Comparison of ENCODE assay signal across 8 cellular contexts in genomic region chr12:53219956-53220856, GRCh38. TPM values are rescaled to one million over a fixed set of nuclear protein-coding genes. Genes with fewer than 3 reads are reported as not detected.
DNase-seq lines count a peak whose midpoint lies in the region; ATAC-seq and TF ChIP-seq lines count a peak whose summit lies in the region.

No MANE protein-coding gene starts in this region.

- peaks cover 43% of the 10 kb centered on the region for H3F3A ChIP-seq in PC-9 (ENCODE audit: insufficient read depth, low read depth)
- H3F3A ChIP-seq in neural cell (ENCODE audit: insufficient read depth, low read length, poor library complexity, severe bottlenecking) = no peaks in the 10 kb centered on the region

- H3K27ac ChIP-seq in PC-9 = peak overlapping the region; percentile 26; the same call in 1 of the 2 replicates
- peak overlapping the region; percentile 34 for H3K27ac ChIP-seq in neural cell (ENCODE audit: low read length)
- H3K27ac ChIP-seq in suprapubic skin = peak overlapping the region; percentile 99

- H4K20me1 ChIP-seq in PC-9 (ENCODE audit: insufficient read depth) (no peaks in the 10 kb centered on the region), neural cell (ENCODE audit: insufficient read depth) (no peaks in the 10 kb centered on the region)

- H3K4me2 ChIP-seq in PC-9 = peak overlapping the region; percentile 98
- H3K4me2 ChIP-seq in neural cell (ENCODE audit: low read length) = peak overlapping the region; percentile 94

- H3K36me3 ChIP-seq in PC-9 (ENCODE audit: low read depth) (no peaks in the 10 kb centered on the region), neural cell (ENCODE audit: insufficient read depth, low read length) (no peaks in the 10 kb centered on the region), suprapubic skin (peaks cover 9% of the 10 kb centered on the region)

- no peak for TF ChIP-seq EP300 in neural cell (conservative IDR thresholded peaks at IDR 0.05; ENCODE audit: poor library complexity, severe bottlenecking)
- no peak for TF ChIP-seq EP300 in suprapubic skin (IDR thresholded peaks at IDR 0.05)

- WGBS in suprapubic skin = 0% methylated on average over 23 of the region's 57 CpGs

- TF ChIP-seq POLR2A in suprapubic skin (IDR thresholded peaks at IDR 0.05) = no peak

- intact Hi-C loops in PC-9 (cut with micrococcal nuclease; ENCODE audit: unreplicated experiment) = loop anchor here (1.0 to 2.0 kb wide), 3 partner anchors 31 to 79 kb away; partner anchors contain the start of genes CSAD, MYG1 and ZNF740

- H3K9ac ChIP-seq in neural cell (ENCODE audit: low read length) = peak overlapping the region; percentile 57

- CTCF ChIA-PET in PC-9 (lab: Charles Lee) = interaction anchor here (0.6 to 1.2 kb wide), 2 partner anchors 31 to 848 kb away, joined by 3 read pairs; no protein-coding TSS in a partner anchor

- ATAC-seq in GM18867 (IDR thresholded peaks at IDR 0.05; ENCODE audit: unreplicated experiment) (peak; percentile 34), HG03135 (IDR thresholded peaks at IDR 0.05; ENCODE audit: unreplicated experiment) (peak; percentile 26)

- no TSS peak for BruUV-seq in PC-9 (replicated peaks; lab: Mats Ljungman, UMichigan)

- peak; percentile 26 for TF ChIP-seq RAD21 in neural cell (conservative IDR thresholded peaks at IDR 0.05)

- no peak for TF ChIP-seq CTCF in PC-9 (conservative IDR thresholded peaks at IDR 0.05)
- no peak for TF ChIP-seq CTCF in fibroblast of the aortic adventitia (IDR thresholded peaks at IDR 0.05; ENCODE audit: insufficient read depth, low read length)
- no peak for TF ChIP-seq CTCF in neural cell (IDR thresholded peaks at IDR 0.05; ENCODE audit: poor library complexity, severe bottlenecking)
- TF ChIP-seq CTCF in suprapubic skin (IDR thresholded peaks at IDR 0.05) = no peak

- H3K79me2 ChIP-seq in PC-9 (ENCODE audit: low read depth) (peaks cover 46% of the 10 kb centered on the region), neural cell (replicated peaks; ENCODE audit: insufficient read depth, low read length) (no peaks in the 10 kb centered on the region)

- H3K4me1 ChIP-seq in PC-9 (replicated peaks; ENCODE audit: insufficient read depth) (peaks cover 77% of the 10 kb centered on the region), suprapubic skin (peaks cover 96% of the 10 kb centered on the region)

- H2AFZ ChIP-seq in PC-9 (peak overlapping the region; percentile 3; the same call in 1 of the 2 replicates), neural cell (ENCODE audit: low read depth, low read length) (peak overlapping the region; percentile 73)

- H3K27me3 ChIP-seq in PC-9 (ENCODE audit: insufficient read depth, low read depth) (no peaks in the 10 kb centered on the region), neural cell (ENCODE audit: insufficient read depth, low read depth, low read length) (peaks cover 35% of the 10 kb centered on the region), suprapubic skin (no peaks in the 10 kb centered on the region)

- POLR2A ChIA-PET in PC-9 (lab: Charles Lee; ENCODE audit: unreplicated experiment) = interaction anchor here (0.6 to 0.8 kb wide), 8 partner anchors 17 to 102 kb away, joined by 3 to 26 read pairs (median 5); partner anchors contain the start of gene PFDN5

- H3K4me3 ChIP-seq in PC-9 (peak overlapping the region; percentile 68), fibroblast of the aortic adventitia (ENCODE audit: low read depth, low read length) (peak overlapping the region; percentile 89), neural cell (ENCODE audit: low read length) (peak overlapping the region; percentile 86), suprapubic skin (peak overlapping the region; percentile 61)

- DNase-seq in 8988T = peak; percentile 90
- DNase-seq in PC-9 = peak; percentile 57 to 69
- DNase-seq in activated effector memory CD4-positive, alpha-beta T cell treated with Interleukin-2 at 50 U/mL for 16 hours = peak; percentile 77
- DNase-seq in fibroblast of the aortic adventitia (ENCODE audit: low read depth) = peak; percentile 77
- DNase-seq in suprapubic skin (ENCODE audit: low spot score in 2 of 2) = no peak

- H3K9me3 ChIP-seq in PC-9 (ENCODE audit: insufficient read depth, low read depth) (no peaks in the 10 kb centered on the region), neural cell (ENCODE audit: low read length) (no peaks in the 10 kb centered on the region), suprapubic skin (no peaks in the 10 kb centered on the region)

- H3K9me2 ChIP-seq in PC-9 (ENCODE audit: insufficient read depth) (no peaks in the 10 kb centered on the region), neural cell (ENCODE audit: insufficient read depth, low read length) (no peaks in the 10 kb centered on the region)

TF ChIP-seq in neural cell, 6 proteins besides CTCF, POLR2A, EP300 and RAD21:
- TF ChIP-seq REST (IDR thresholded peaks at IDR 0.05; ENCODE audit: borderline replicate concordance) (peak; percentile 16), EZH2 (IDR thresholded peaks at IDR 0.05; ENCODE audit: borderline replicate concordance, insufficient read depth, low read length, poor library complexity, severe bottlenecking) (no peak), TAF1 (IDR thresholded peaks at IDR 0.05; ENCODE audit: low read depth) (no peak), SMC3 (conservative IDR thresholded peaks at IDR 0.05; ENCODE audit: poor library complexity) (peak; percentile 25), POLR2AphosphoS5 (IDR thresholded peaks at IDR 0.05) (peak; percentile 24), MXI1 (conservative IDR thresholded peaks at IDR 0.05; ENCODE audit: poor library complexity, severe bottlenecking) (peak; percentile 81)

RNA-seq across cellular contexts. Expression of gene RARG, which starts 11.8 kb away (rescaled TPM):
- total RNA-seq in PC-9 (2021) (118 and 124 TPM in 2 replicates), fibroblast of the aortic adventitia (ENCODE audit: low replicate concordance) (43.9 and 69.4 TPM in 2 replicates), suprapubic skin (100 to 1,000 TPM; 140 to 198 (median 172) TPM)
- 0.61 and 1.0 TPM in 2 replicates for polyA plus RNA-seq in neural cell
- 0.49 and 0.81 TPM in 2 replicates for polyA minus RNA-seq in neural cell

RNA-seq across cellular contexts. Expression of gene ITGB7, which starts 13.2 kb away (rescaled TPM):
- 2.4 and 3.3 TPM in 2 replicates for total RNA-seq in PC-9 (2021)
- 0.54 TPM in 1 of 2 replicates, not detected in the other for total RNA-seq in fibroblast of the aortic adventitia (ENCODE audit: low replicate concordance)
- polyA plus RNA-seq in neural cell = 0.26 TPM in 1 of 2 replicates, not detected in the other
- polyA minus RNA-seq in neural cell = not detected in 2 replicates
- 10 to 100 TPM in 1 of 4 donors, 1 to 10 TPM in 3; 2.9 to 29.1 (median 6.8) TPM for total RNA-seq in suprapubic skin

RNA-seq across cellular contexts. Expression of gene CSAD, which starts 39.5 kb away (rescaled TPM):
- total RNA-seq in PC-9 (2021) (33.1 and 49.0 TPM in 2 replicates), fibroblast of the aortic adventitia (ENCODE audit: low replicate concordance) (8.7 and 23.4 TPM in 2 replicates), suprapubic skin (100 to 1,000 TPM in 1 of 4 donors, 10 to 100 TPM in 3; 35.6 to 175 (median 56.7) TPM)
- polyA plus RNA-seq in neural cell = 41.9 and 51.6 TPM in 2 replicates
- polyA minus RNA-seq in neural cell = 9.5 and 15.3 TPM in 2 replicates

RNA-seq across cellular contexts. Expression of gene ZNF740, which starts 39.7 kb away (rescaled TPM):
- total RNA-seq in PC-9 (2021) = 48.3 and 65.8 TPM in 2 replicates
- total RNA-seq in fibroblast of the aortic adventitia (ENCODE audit: low replicate concordance) = 12.6 and 16.3 TPM in 2 replicates
- 24.3 and 25.9 TPM in 2 replicates for polyA plus RNA-seq in neural cell
- polyA minus RNA-seq in neural cell = 33.1 and 38.9 TPM in 2 replicates
- total RNA-seq in suprapubic skin = 10 to 100 TPM in 3 of 4 donors, 1 to 10 TPM in 1; 5.9 to 38.9 (median 15.2) TPM

RNA-seq across cellular contexts. Expression of gene ESPL1, which starts 47.9 kb away (rescaled TPM):
- total RNA-seq in PC-9 (2021) = 37.4 and 42.0 TPM in 2 replicates
- 1.5 and 13.5 TPM in 2 replicates for total RNA-seq in fibroblast of the aortic adventitia (ENCODE audit: low replicate concordance)
- 0.33 and 4.5 TPM in 2 replicates for polyA plus RNA-seq in neural cell
- polyA minus RNA-seq in neural cell = 0.93 and 0.97 TPM in 2 replicates
- 10 to 100 TPM in 1 of 4 donors, 1 to 10 TPM in 3; 5.7 to 10.6 (median 6.1) TPM for total RNA-seq in suprapubic skin

Comparison
In these comparisons a context has a peak if more than half of its experiments do, and no peak if none do; other contexts are left out.
1. DNase-seq: peak in 8988T (single experiment), PC-9 (2 of 2), activated effector memory CD4-positive, alpha-beta T cell treated with Interleukin-2 at 50 U/mL for 16 hours (single experiment) and fibroblast of the aortic adventitia (single experiment); none in suprapubic skin (0 of 2).
2. H3K27ac ChIP-seq: peak in every context shown above with its lines; median percentile 99 in suprapubic skin; 34 in neural cell; 26 in PC-9.
3. Peak in every context shown above with its lines, with median percentiles within 50 percentile points of each other: H3K4me3 ChIP-seq.